ENCODE assay signal across 11 cellular contexts in genomic region chr9:89507626-89508025, GRCh38. TPM values are rescaled to one million over a fixed set of nuclear protein-coding genes. Genes with fewer than 3 reads are reported as not detected.
DNase-seq lines count a peak whose midpoint lies in the region; ATAC-seq, FAIRE-seq and TF ChIP-seq lines count a peak whose summit lies in the region.
"Had no signal": no experiment of that assay in that cellular context is flagged by ENCODE, and none has a peak within 500 bp of the region (broad histone marks: within the 10 kb centered on the region; RNA-seq: fewer than 3 reads in every experiment).

No MANE protein-coding gene starts in this region.

- H3K4me1 ChIP-seq in BLaER1: peaks cover 51% of the 10 kb centered on the region
- H3K4me1 ChIP-seq in OCI-LY7 (ENCODE audit: insufficient read depth, low read length, poor library complexity, severe bottlenecking): peaks cover 72% of the 10 kb centered on the region

- no peak for TF ChIP-seq CTCF in OCI-LY7 (conservative IDR thresholded peaks at IDR 0.05; ENCODE audit: low read length)

- H3K27ac Mint-ChIP-seq in dendritic cell treated with granulocyte-macrophage colony-stimulating factor and Interleukin-4, amounts not matched to agents 40 ng/mL and 50 ng/mL, for 4 days: peak overlapping the region; percentile 56

- H4K20me1 ChIP-seq in BLaER1: no peaks in the 10 kb centered on the region
- no peaks in the 10 kb centered on the region for H4K20me1 ChIP-seq in OCI-LY7 (ENCODE audit: insufficient read depth, low read length)

- no peaks in the 10 kb centered on the region for H3K36me3 Mint-ChIP-seq in dendritic cell treated with granulocyte-macrophage colony-stimulating factor and Interleukin-4, amounts not matched to agents 40 ng/mL and 50 ng/mL, for 4 days (ENCODE audit: low read depth)

- H3K27me3 Mint-ChIP-seq in dendritic cell treated with granulocyte-macrophage colony-stimulating factor and Interleukin-4, amounts not matched to agents 40 ng/mL and 50 ng/mL, for 4 days: no peaks in the 10 kb centered on the region

- ATAC-seq in HG03565 (IDR thresholded peaks at IDR 0.05; ENCODE audit: unreplicated experiment): no peak

- peak overlapping the region; percentile 87 for H2AFZ ChIP-seq in OCI-LY7 (ENCODE audit: low read length)
- H2AFZ ChIP-seq: PC-9 had no signal

- H3K79me2 ChIP-seq in OCI-LY7 (ENCODE audit: insufficient read depth, low read depth, low read length): no peaks in the 10 kb centered on the region

- intact Hi-C loops in OCI-LY7 (cut with micrococcal nuclease; ENCODE audit: unreplicated experiment): no loop called here
- intact Hi-C loops in dendritic cell treated with granulocyte-macrophage colony-stimulating factor and Interleukin-4, amounts not matched to agents 40 ng/mL and 50 ng/mL, for 4 days (cut with micrococcal nuclease): no loop called here

- no peak overlapping the region for H3K4me3 ChIP-seq in BLaER1
- peak overlapping the region; percentile 33 for H3K4me3 ChIP-seq in OCI-LY7 (ENCODE audit: low read depth, low read length, poor library complexity, severe bottlenecking)
- H3K4me3 ChIP-seq: PC-9 had no signal

- DNase-seq in GM12892 (ENCODE audit: insufficient read length) (no peak), OCI-LY7 (ENCODE audit: low spot score) (peak; percentile 80), DMS79 treated with DMSO at 0.1 percent for 48 hours (lab: John Stamatoyannopoulos, UW) (no peak), MV-4-11 (lab: John Stamatoyannopoulos, UW) (no peak), NCI-H2081 treated with DMSO at 0.1 percent for 48 hours (lab: John Stamatoyannopoulos, UW) (no peak)
- DNase-seq: DMS79, NCI-H446, PC-9 had no signal

- no peak overlapping the region for H3K9ac ChIP-seq in BLaER1

- peak; percentile 56 for FAIRE-seq in GM12892 (lab: Jason Lieb, UNC)

- H3K4me1 Mint-ChIP-seq in dendritic cell treated with granulocyte-macrophage colony-stimulating factor and Interleukin-4, amounts not matched to agents 40 ng/mL and 50 ng/mL, for 4 days (ENCODE audit: low read depth): peaks cover 46% of the 10 kb centered on the region

- no peak overlapping the region for H3K27ac ChIP-seq in BLaER1
- peak overlapping the region; percentile 76 for H3K27ac ChIP-seq in OCI-LY7 (ENCODE audit: low read depth, low read length, poor library complexity, severe bottlenecking)
- H3K27ac ChIP-seq: PC-9 had no signal

- TF ChIP-seq POLR2A in GM12892 (IDR thresholded peaks at IDR 0.05; ENCODE audit: low read depth, low read length): no peak

- no TSS peak for BruUV-seq in OCI-LY7 (replicated peaks; lab: Mats Ljungman, UMichigan)

- POLR2A ChIA-PET in OCI-LY7 (lab: Charles Lee): interaction anchor here (0.5 to 1.9 kb wide), 4 partner anchors 11 to 171 kb away, joined by 3 to 8 read pairs (median 4); no protein-coding TSS in a partner anchor

- H3K9me3 Mint-ChIP-seq in dendritic cell treated with granulocyte-macrophage colony-stimulating factor and Interleukin-4, amounts not matched to agents 40 ng/mL and 50 ng/mL, for 4 days: no peaks in the 10 kb centered on the region

- no peaks in the 10 kb centered on the region for H3K36me3 ChIP-seq in BLaER1
- no peaks in the 10 kb centered on the region for H3K36me3 ChIP-seq in OCI-LY7 (ENCODE audit: insufficient read depth, low read length)

- no peak overlapping the region for H3K4me3 Mint-ChIP-seq in dendritic cell treated with granulocyte-macrophage colony-stimulating factor and Interleukin-4, amounts not matched to agents 40 ng/mL and 50 ng/mL, for 4 days

- no peaks in the 10 kb centered on the region for H3K27me3 ChIP-seq in BLaER1

- CTCF ChIA-PET in OCI-LY7 (lab: Charles Lee; ENCODE audit: unreplicated experiment): interaction anchor here (1.8 kb wide), 1 partner anchor 35 kb away, joined by 4 read pairs; no protein-coding TSS in a partner anchor

- H3K9me3 ChIP-seq in BLaER1 (no peaks in the 10 kb centered on the region), OCI-LY7 (ENCODE audit: low read length) (no peaks in the 10 kb centered on the region)

- no peaks in the 10 kb centered on the region for H3K9me2 ChIP-seq in OCI-LY7 (ENCODE audit: insufficient read depth, low read length)

- peak overlapping the region; percentile 53 for H3K4me2 ChIP-seq in BLaER1
- H3K4me2 ChIP-seq in OCI-LY7 (ENCODE audit: low read length): peak overlapping the region; percentile 76
- H3K4me2 ChIP-seq: PC-9 had no signal

RNA-seq across cellular contexts. Expression of gene SEMA4D, which starts 9.7 kb away (rescaled TPM):
- polyA plus RNA-seq in GM12892 (2012; ENCODE audit: missing spikeins): 54.7 TPM
- total RNA-seq in OCI-LY7 (2014; rRNA removed; shearing (Covaris generic)): 28.5 and 33.7 TPM in 2 replicates
- 52.8 and 60.5 TPM in 2 replicates for total RNA-seq in OCI-LY7 (2022)
